Comparison of ENCODE assay signal across 1 cellular context in genomic region chr3:66442254-66443249, GRCh38.
TF ChIP-seq lines count a peak whose summit lies in the region.

No MANE protein-coding gene starts in this region.

TF ChIP-seq in WTC11, 78 proteins besides CTCF, POLR2A, EP300 and RAD21 (continued from another document):
- TF ChIP-seq ATF2 (CRISPR knock-in tag; IDR thresholded peaks at IDR 0.05; ENCODE audit: borderline replicate concordance, low read depth): no peak
- TF ChIP-seq GABPB1 (CRISPR knock-in tag; IDR thresholded peaks at IDR 0.05): no peak
- TF ChIP-seq ZNF281 (CRISPR knock-in tag; IDR thresholded peaks at IDR 0.05): peak; percentile 95
- peak; percentile 96 for TF ChIP-seq FOXP4 (CRISPR knock-in tag; IDR thresholded peaks at IDR 0.05)
- TF ChIP-seq ESRRA (CRISPR knock-in tag; IDR thresholded peaks at IDR 0.05; ENCODE audit: borderline replicate concordance): peak; percentile 93
- TF ChIP-seq JAZF1 (CRISPR knock-in tag; IDR thresholded peaks at IDR 0.05): no peak
- TF ChIP-seq FOXP1 (CRISPR knock-in tag; IDR thresholded peaks at IDR 0.05; ENCODE audit: borderline replicate concordance): no peak
- TF ChIP-seq ZNF671 (CRISPR knock-in tag; IDR thresholded peaks at IDR 0.05): no peak
- no peak; the same call in 1 of the 2 replicates for TF ChIP-seq E2F1 (CRISPR knock-in tag; IDR thresholded peaks at IDR 0.05)
- no peak for TF ChIP-seq ELF4 (CRISPR knock-in tag; IDR thresholded peaks at IDR 0.05; ENCODE audit: low read depth)
- no peak for TF ChIP-seq ATF1 (CRISPR knock-in tag; IDR thresholded peaks at IDR 0.05)
- peak; percentile 99 for TF ChIP-seq FOXK1 (CRISPR knock-in tag; IDR thresholded peaks at IDR 0.05)
- TF ChIP-seq CREM (CRISPR knock-in tag; IDR thresholded peaks at IDR 0.05): peak; percentile 64; the same call in 1 of the 2 replicates
- no peak for TF ChIP-seq AR (CRISPR knock-in tag; IDR thresholded peaks at IDR 0.05)
- no peak for TF ChIP-seq TEAD4 (CRISPR knock-in tag; IDR thresholded peaks at IDR 0.05)
- TF ChIP-seq E2F4 (CRISPR knock-in tag; IDR thresholded peaks at IDR 0.05; ENCODE audit: borderline replicate concordance, low read depth): no peak
- no peak for TF ChIP-seq NR1H2 (CRISPR knock-in tag; IDR thresholded peaks at IDR 0.05)
- no peak for TF ChIP-seq MXD4 (CRISPR knock-in tag; IDR thresholded peaks at IDR 0.05; ENCODE audit: borderline replicate concordance)
- TF ChIP-seq NFE2L1 (CRISPR knock-in tag; IDR thresholded peaks at IDR 0.05): peak; percentile 92
- TF ChIP-seq RELA (CRISPR knock-in tag; IDR thresholded peaks at IDR 0.05; ENCODE audit: borderline replicate concordance): no peak
- TF ChIP-seq ZBTB43 (CRISPR knock-in tag; IDR thresholded peaks at IDR 0.05): peak; percentile 80
- TF ChIP-seq ZNF423 (CRISPR knock-in tag; IDR thresholded peaks at IDR 0.05): no peak
- 0 out of 2 replicates have a peak, but pooled peaks have one; percentile 19 for TF ChIP-seq EMX1 (CRISPR knock-in tag; IDR thresholded peaks at IDR 0.05)
- TF ChIP-seq ZNF532 (CRISPR knock-in tag; IDR thresholded peaks at IDR 0.05; ENCODE audit: borderline replicate concordance): peak; percentile 49; the same call in 1 of the 2 replicates
- no peak for TF ChIP-seq NFATC4 (CRISPR knock-in tag; IDR thresholded peaks at IDR 0.05)
- TF ChIP-seq NFYB (CRISPR knock-in tag; conservative IDR thresholded peaks at IDR 0.05; ENCODE audit: low read depth): no peak
- no peak for TF ChIP-seq ZNF219 (CRISPR knock-in tag; IDR thresholded peaks at IDR 0.05; ENCODE audit: borderline replicate concordance)
- TF ChIP-seq MYBL2 (CRISPR knock-in tag; IDR thresholded peaks at IDR 0.05): peak; percentile 66; the same call in 1 of the 2 replicates
- TF ChIP-seq HMGXB4 (CRISPR knock-in tag; IDR thresholded peaks at IDR 0.05): no peak
- TF ChIP-seq TEAD1 (CRISPR knock-in tag; IDR thresholded peaks at IDR 0.05): peak; percentile 98
